17 cellular contexts compared by ENCODE assay signal in genomic region chr6:12729467-12729866, GRCh38. TPM values are rescaled to one million over a fixed set of nuclear protein-coding genes. Genes with fewer than 3 reads are reported as not detected.
DNase-seq lines count a peak whose midpoint lies in the region; ATAC-seq, FAIRE-seq and TF ChIP-seq lines count a peak whose summit lies in the region.
"Had no signal": no experiment of that assay in that cellular context is flagged by ENCODE, and none has a peak within 500 bp of the region (broad histone marks: within the 10 kb centered on the region; RNA-seq: fewer than 3 reads in every experiment).

No MANE protein-coding gene starts in this region.

- TF ChIP-seq POLR2A in H1 (IDR thresholded peaks at IDR 0.05; ENCODE audit: control extremely low read depth in 1 of 2, low read depth in 2 of 2, low read length in 2 of 2) (no peak), erythroblast (IDR thresholded peaks at IDR 0.05; ENCODE audit: low read length) (no peak)

- no peak overlapping the region for H3K23ac ChIP-seq in H1 (ENCODE audit: insufficient read length)

- no peaks in the 10 kb centered on the region for H3K9me3 ChIP-seq in H1 (ENCODE audit: insufficient read depth in 2 of 2, low read depth in 1 of 2, low read length in 1 of 2)
- H3K9me3 ChIP-seq: BE2C had no signal

- H3K4me1 Mint-ChIP-seq in GM23338, result peaks cover 20% of the 10 kb centered on the region
- no peaks in the 10 kb centered on the region for H3K4me1 Mint-ChIP-seq in neural crest cell
- H3K4me1 Mint-ChIP-seq in progenitor cell of endocrine pancreas (ENCODE audit: low read depth), result no peaks in the 10 kb centered on the region
- H3K4me1 Mint-ChIP-seq: CD4-positive, alpha-beta memory T cell; IgD-negative memory B cell had no signal

- H3K27ac ChIP-seq in GM23338 (ENCODE audit: low read depth) (no peak overlapping the region), H1 (ENCODE audit: low read depth, low read length) (no peak overlapping the region)
- H3K27ac ChIP-seq: C4-2B had no signal

- H2BK20ac ChIP-seq in H1 (ENCODE audit: low read length), result 0 out of 2 replicates have a peak overlapping the region, but pooled peaks have one; percentile 26

- H2BK120ac ChIP-seq in H1 (replicated peaks; ENCODE audit: low read depth, low read length), result peak overlapping the region; percentile 6

- H3K27me3 ChIP-seq in GM23338 (ENCODE audit: insufficient read depth) (no peaks in the 10 kb centered on the region), H1 (replicated peaks in 1 of 4; ENCODE audit: control insufficient read depth in 3 of 4, extremely low read depth in 1 of 4, insufficient read depth in 3 of 4, low read length in 3 of 4) (no peaks in the 10 kb centered on the region)
- H3K27me3 ChIP-seq: BE2C had no signal

- H3K4me1 ChIP-seq in GM23338 (ENCODE audit: insufficient read depth) (peaks cover 18% of the 10 kb centered on the region), H1 (replicated peaks in 1 of 4; ENCODE audit: control insufficient read depth in 3 of 4, insufficient read depth in 4 of 4, low read length in 3 of 4) (peaks cover 0 to 8% (median 3%) of the 10 kb centered on the region in 4 experiments; a peak in 2 of 7 replicates)
- H3K4me1 ChIP-seq: BE2C had no signal

- peak overlapping the region; percentile 73; the same call in 1 of the 2 replicates for H2BK12ac ChIP-seq in H1 (ENCODE audit: low read depth, low read length)

- no peaks in the 10 kb centered on the region for H3K36me3 ChIP-seq in GM23338 (ENCODE audit: insufficient read depth)
- H3K36me3 ChIP-seq in H1 (ENCODE audit: control insufficient read depth in 2 of 4, insufficient read depth in 4 of 4, low read length in 3 of 4), result no peaks in the 10 kb centered on the region
- H3K36me3 ChIP-seq: BE2C had no signal

- CTCF ChIA-PET in H1 (lab: Charles Lee; ENCODE audit: partially characterized antibody), result no interaction called here

- H3K4me2 ChIP-seq in GM23338 (no peak overlapping the region), H1 (ENCODE audit: insufficient read depth in 1 of 2, low read depth in 2 of 2, low read length in 2 of 2) (no peak overlapping the region; a peak in 1 of 4 replicates)

- H2AFZ ChIP-seq in GM23338 (peak overlapping the region; percentile 80), H1 (ENCODE audit: low read length) (peak overlapping the region; percentile 68)

- H4K20me1 ChIP-seq in GM23338 (replicated peaks; ENCODE audit: insufficient read depth) (no peaks in the 10 kb centered on the region), H1 (replicated peaks in 1 of 2; ENCODE audit: control insufficient read depth in 1 of 2, insufficient read depth in 2 of 2, low read length in 2 of 2) (no peaks in the 10 kb centered on the region)

- H3K4me3 ChIP-seq in GM23338, result no peak overlapping the region
- no peak overlapping the region for H3K4me3 ChIP-seq in H1 (ENCODE audit: extremely low read depth in 1 of 4, insufficient read depth in 2 of 4, low read depth in 3 of 4, low read length in 4 of 4)

- 0 out of 2 replicates have a peak overlapping the region, but pooled peaks have one; percentile 32 for H2BK5ac ChIP-seq in H1 (ENCODE audit: low read depth, low read length)

- no peaks in the 10 kb centered on the region for H3K23me2 ChIP-seq in H1 (ENCODE audit: low read depth, low read length)

- no peaks in the 10 kb centered on the region for H3K27me3 Mint-ChIP-seq in GM23338 (ENCODE audit: insufficient read depth, low read depth, poor library complexity)
- H3K27me3 Mint-ChIP-seq in neural crest cell (ENCODE audit: low read depth), result peaks cover 30% of the 10 kb centered on the region
- H3K27me3 Mint-ChIP-seq in progenitor cell of endocrine pancreas, result peaks cover 22% of the 10 kb centered on the region

- H3K14ac ChIP-seq in H1 (ENCODE audit: insufficient read length), result no peak overlapping the region

- FAIRE-seq in HTR-8/SVneo (lab: Jason Lieb, UNC) (peak; percentile 23), H1 (lab: Jason Lieb, UNC) (no peak)
- FAIRE-seq: A204.1, G401.6, GM12892, H54 had no signal

- H2AK5ac ChIP-seq in H1 (ENCODE audit: low read depth, low read length), result no peak overlapping the region

- H2BK15ac ChIP-seq in H1 (ENCODE audit: low read length), result 0 out of 2 replicates have a peak overlapping the region, but pooled peaks have one; percentile 10

- H4K8ac ChIP-seq in H1 (ENCODE audit: extremely low read depth, insufficient read depth, low read length), result no peak overlapping the region

- H3K79me2 ChIP-seq in GM23338 (replicated peaks; ENCODE audit: insufficient read depth), result no peaks in the 10 kb centered on the region
- no peaks in the 10 kb centered on the region for H3K79me2 ChIP-seq in H1 (ENCODE audit: control insufficient read depth in 1 of 2, insufficient read depth in 2 of 2, low read length in 2 of 2)

- WGBS in H1 (ENCODE audit: extremely low coverage in 1 of 2, insufficient coverage in 1 of 2, insufficient read length in 1 of 2, insufficient replicate concordance in 2 of 2, low coverage in 1 of 2, low lambda C conversion rate in 2 of 2, missing lambda C conversion rate in 1 of 2), 2 experiments, result 79% methylated on average over 4 of the region's 4 CpGs; no CpG with 5 or more reads in 1 of the 2 experiments

- no peaks in the 10 kb centered on the region for H3K9me2 ChIP-seq in GM23338 (ENCODE audit: insufficient read depth)

- H3F3A ChIP-seq in GM23338 (replicated peaks; ENCODE audit: low read depth), result no peaks in the 10 kb centered on the region

- TF ChIP-seq EP300 in H1 (IDR thresholded peaks at IDR 0.05; ENCODE audit: borderline replicate concordance in 1 of 2, low read depth in 2 of 2, low read length in 2 of 2), result no peak

- TF ChIP-seq CTCF in GM23338 (conservative IDR thresholded peaks at IDR 0.05; ENCODE audit: low read depth in 2 of 2) (no peak), H1 (IDR thresholded peaks at IDR 0.05; ENCODE audit: control extremely low read depth in 1 of 3, insufficient read depth in 1 of 3, low read depth in 1 of 3, low read length in 3 of 3) (no peak), neural crest cell (conservative IDR thresholded peaks at IDR 0.05) (no peak), progenitor cell of endocrine pancreas (IDR thresholded peaks at IDR 0.05; ENCODE audit: unreplicated experiment) (no peak)

- TF ChIP-seq RAD21 in H1 (IDR thresholded peaks at IDR 0.05 in 1 of 2, conservative IDR thresholded peaks at IDR 0.05 in 1 of 2; ENCODE audit: low read depth in 2 of 2, low read length in 2 of 2), result no peak

- no peak overlapping the region for H3K4ac ChIP-seq in H1 (replicated peaks; ENCODE audit: insufficient read length, low read depth, low read length)

- H3K79me1 ChIP-seq in H1 (ENCODE audit: low read depth, low read length), result no peaks in the 10 kb centered on the region

- no peak overlapping the region; the same call in 1 of the 2 replicates for H3K18ac ChIP-seq in H1 (ENCODE audit: extremely low read depth, low read length)

- ATAC-seq in GM23338, result no peak

- H4K5ac ChIP-seq in H1 (ENCODE audit: insufficient read length, low read depth, low read length), result no peak overlapping the region

- POLR2A ChIA-PET in H1 (lab: Charles Lee; ENCODE audit: partially characterized antibody), result no interaction called here

- H3K27ac Mint-ChIP-seq in GM23338 (peak overlapping the region; percentile 43), neural crest cell (ENCODE audit: unreplicated experiment) (peak overlapping the region; percentile 19), progenitor cell of endocrine pancreas (no peak overlapping the region)
- H3K27ac Mint-ChIP-seq: CD4-positive, alpha-beta memory T cell; IgD-negative memory B cell had no signal

- DNase-seq in GM23338 (ENCODE audit: low spot score) (no peak), HTR-8/SVneo (ENCODE audit: insufficient read length, low spot score) (no peak), H1 (ENCODE audit: low read depth in 1 of 2, low spot score in 2 of 2) (no peak), neural crest cell (ENCODE audit: low read depth, low spot score) (no peak), NCI-H1092 (lab: John Stamatoyannopoulos, UW) (no peak), progenitor cell of endocrine pancreas (ENCODE audit: low spot score, unreplicated experiment) (no peak), erythroblast (lab: John Stamatoyannopoulos, UW) (no peak)
- DNase-seq: BE2C; CD4-positive, alpha-beta memory T cell; DMS79 had no signal

- no peak overlapping the region for H3K4me3 Mint-ChIP-seq in GM23338
- H3K4me3 Mint-ChIP-seq in neural crest cell, result no peak overlapping the region
- H3K4me3 Mint-ChIP-seq in progenitor cell of endocrine pancreas (ENCODE audit: low read depth), result no peak overlapping the region
- H3K4me3 Mint-ChIP-seq: CD4-positive, alpha-beta memory T cell; IgD-negative memory B cell had no signal

- no peaks in the 10 kb centered on the region for H3K36me3 Mint-ChIP-seq in GM23338 (ENCODE audit: low read depth)
- H3K36me3 Mint-ChIP-seq in neural crest cell (ENCODE audit: low read depth), result no peaks in the 10 kb centered on the region
- H3K36me3 Mint-ChIP-seq in progenitor cell of endocrine pancreas (ENCODE audit: insufficient read depth), result no peaks in the 10 kb centered on the region
- H3K36me3 Mint-ChIP-seq: CD4-positive, alpha-beta memory T cell; IgD-negative memory B cell had no signal

- H3K9me3 Mint-ChIP-seq in GM23338 (no peaks in the 10 kb centered on the region), neural crest cell (no peaks in the 10 kb centered on the region), progenitor cell of endocrine pancreas (ENCODE audit: low read depth) (no peaks in the 10 kb centered on the region)

- H3K9ac ChIP-seq in H1 (replicated peaks in 1 of 4; ENCODE audit: extremely low read depth in 1 of 4, low read depth in 3 of 4, low read length in 3 of 4), result peak overlapping the region in 1 of 4 experiments; percentile 18; a peak in 1 of 7 replicates

- peak overlapping the region; percentile 59 for H4K91ac ChIP-seq in H1 (replicated peaks; ENCODE audit: insufficient read length, low read length)

- no peak overlapping the region for H3K56ac ChIP-seq in H1 (replicated peaks; ENCODE audit: insufficient read length, low read depth, low read length)

TF ChIP-seq in GM23338, 12 proteins besides CTCF, POLR2A, EP300 and RAD21 (continues in another document):
- no peak for TF ChIP-seq NANOG (IDR thresholded peaks at IDR 0.05; ENCODE audit: borderline replicate concordance)

TF ChIP-seq in H1, 55 proteins besides CTCF, POLR2A, EP300 and RAD21 (continues in another document):
- TF ChIP-seq SP1 (IDR thresholded peaks at IDR 0.05; ENCODE audit: low read depth, low read length), result no peak

RNA-seq across cellular contexts. Expression of gene PHACTR1, which starts 12.9 kb away (rescaled TPM):
- total RNA-seq in GM23338 (2014; rRNA removed; shearing (Covaris generic)), result 11.7 and 19.3 TPM in 2 replicates
- polyA plus RNA-seq in GM23338 (2016; fragmentation: Nextera tagmentation; extraction: Ambion mirVana), result 5.9 and 6.0 TPM in 2 replicates
- total RNA-seq in H1 (2021; fragmentation: NEBNext Ultra II Directional; extraction: Animal tissue kit (Norgen Biotek cat#: 25700)), result 17.1 and 17.3 TPM in 2 replicates
- 3.9 and 5.0 TPM in 2 replicates for polyA plus RNA-seq in H1 (2011; rRNA removed)
- polyA plus RNA-seq in H1 (2011; cell fraction: cytosol; rRNA removed), result 4.6 TPM
- polyA plus RNA-seq in H1 (2011; cell fraction: nucleus; rRNA removed), result 8.7 TPM
- 8.6 to 11.9 TPM (median 10.7 TPM) in 4 replicates for polyA plus RNA-seq in H1 (2012, experiment 1 of 2)
- 2.9 TPM for polyA plus RNA-seq in H1 (2012, experiment 2 of 2)
- 8.1 TPM for polyA plus RNA-seq in H1 (2013, experiment 1 of 2)
- polyA plus RNA-seq in H1 (2013, experiment 2 of 2), result 7.0 TPM
- polyA minus RNA-seq in H1 (2011; rRNA and poly(A)+ RNA removed), result 14.2 and 16.8 TPM in 2 replicates
- 8.4 TPM for polyA minus RNA-seq in H1 (2011; cell fraction: cytosol; rRNA and poly(A)+ RNA removed)
- 24.2 TPM for polyA minus RNA-seq in H1 (2011; cell fraction: nucleus; rRNA and poly(A)+ RNA removed)
- total RNA-seq in neural crest cell, result 10.3 and 10.4 TPM in 2 replicates
- total RNA-seq in progenitor cell of endocrine pancreas, result 8.6 and 8.7 TPM in 2 replicates
- total RNA-seq: HT-29 had no signal
